Comparison of ENCODE assay signal across 1 cellular context in the genomic region with DNA sequence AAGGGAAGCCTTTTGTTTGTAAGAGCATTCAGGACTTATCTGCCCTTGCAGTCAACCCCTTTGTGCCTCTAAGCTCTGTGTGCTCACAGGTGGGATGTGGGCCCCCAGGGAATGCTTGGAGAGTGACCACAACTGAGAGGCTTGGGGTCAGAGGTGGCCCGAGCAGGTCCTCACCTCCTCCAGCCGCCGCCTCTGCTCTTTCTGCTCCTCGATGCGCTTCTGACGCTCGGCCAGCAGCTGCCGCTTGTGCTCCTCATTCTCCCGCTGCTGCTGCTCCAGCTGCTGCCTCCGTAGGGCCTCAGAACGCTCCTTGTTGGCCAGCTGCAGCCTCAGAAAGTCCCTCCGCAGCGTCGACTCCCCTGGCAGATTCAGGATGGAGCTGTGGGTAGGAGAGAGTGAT.
TF ChIP-seq lines count a peak whose summit lies in the region.

No MANE protein-coding gene starts in this region.

TF ChIP-seq in HepG2, 621 proteins besides CTCF, POLR2A, EP300 and RAD21 (continued from another document and continues in another):
- TF ChIP-seq, protein P1, sequence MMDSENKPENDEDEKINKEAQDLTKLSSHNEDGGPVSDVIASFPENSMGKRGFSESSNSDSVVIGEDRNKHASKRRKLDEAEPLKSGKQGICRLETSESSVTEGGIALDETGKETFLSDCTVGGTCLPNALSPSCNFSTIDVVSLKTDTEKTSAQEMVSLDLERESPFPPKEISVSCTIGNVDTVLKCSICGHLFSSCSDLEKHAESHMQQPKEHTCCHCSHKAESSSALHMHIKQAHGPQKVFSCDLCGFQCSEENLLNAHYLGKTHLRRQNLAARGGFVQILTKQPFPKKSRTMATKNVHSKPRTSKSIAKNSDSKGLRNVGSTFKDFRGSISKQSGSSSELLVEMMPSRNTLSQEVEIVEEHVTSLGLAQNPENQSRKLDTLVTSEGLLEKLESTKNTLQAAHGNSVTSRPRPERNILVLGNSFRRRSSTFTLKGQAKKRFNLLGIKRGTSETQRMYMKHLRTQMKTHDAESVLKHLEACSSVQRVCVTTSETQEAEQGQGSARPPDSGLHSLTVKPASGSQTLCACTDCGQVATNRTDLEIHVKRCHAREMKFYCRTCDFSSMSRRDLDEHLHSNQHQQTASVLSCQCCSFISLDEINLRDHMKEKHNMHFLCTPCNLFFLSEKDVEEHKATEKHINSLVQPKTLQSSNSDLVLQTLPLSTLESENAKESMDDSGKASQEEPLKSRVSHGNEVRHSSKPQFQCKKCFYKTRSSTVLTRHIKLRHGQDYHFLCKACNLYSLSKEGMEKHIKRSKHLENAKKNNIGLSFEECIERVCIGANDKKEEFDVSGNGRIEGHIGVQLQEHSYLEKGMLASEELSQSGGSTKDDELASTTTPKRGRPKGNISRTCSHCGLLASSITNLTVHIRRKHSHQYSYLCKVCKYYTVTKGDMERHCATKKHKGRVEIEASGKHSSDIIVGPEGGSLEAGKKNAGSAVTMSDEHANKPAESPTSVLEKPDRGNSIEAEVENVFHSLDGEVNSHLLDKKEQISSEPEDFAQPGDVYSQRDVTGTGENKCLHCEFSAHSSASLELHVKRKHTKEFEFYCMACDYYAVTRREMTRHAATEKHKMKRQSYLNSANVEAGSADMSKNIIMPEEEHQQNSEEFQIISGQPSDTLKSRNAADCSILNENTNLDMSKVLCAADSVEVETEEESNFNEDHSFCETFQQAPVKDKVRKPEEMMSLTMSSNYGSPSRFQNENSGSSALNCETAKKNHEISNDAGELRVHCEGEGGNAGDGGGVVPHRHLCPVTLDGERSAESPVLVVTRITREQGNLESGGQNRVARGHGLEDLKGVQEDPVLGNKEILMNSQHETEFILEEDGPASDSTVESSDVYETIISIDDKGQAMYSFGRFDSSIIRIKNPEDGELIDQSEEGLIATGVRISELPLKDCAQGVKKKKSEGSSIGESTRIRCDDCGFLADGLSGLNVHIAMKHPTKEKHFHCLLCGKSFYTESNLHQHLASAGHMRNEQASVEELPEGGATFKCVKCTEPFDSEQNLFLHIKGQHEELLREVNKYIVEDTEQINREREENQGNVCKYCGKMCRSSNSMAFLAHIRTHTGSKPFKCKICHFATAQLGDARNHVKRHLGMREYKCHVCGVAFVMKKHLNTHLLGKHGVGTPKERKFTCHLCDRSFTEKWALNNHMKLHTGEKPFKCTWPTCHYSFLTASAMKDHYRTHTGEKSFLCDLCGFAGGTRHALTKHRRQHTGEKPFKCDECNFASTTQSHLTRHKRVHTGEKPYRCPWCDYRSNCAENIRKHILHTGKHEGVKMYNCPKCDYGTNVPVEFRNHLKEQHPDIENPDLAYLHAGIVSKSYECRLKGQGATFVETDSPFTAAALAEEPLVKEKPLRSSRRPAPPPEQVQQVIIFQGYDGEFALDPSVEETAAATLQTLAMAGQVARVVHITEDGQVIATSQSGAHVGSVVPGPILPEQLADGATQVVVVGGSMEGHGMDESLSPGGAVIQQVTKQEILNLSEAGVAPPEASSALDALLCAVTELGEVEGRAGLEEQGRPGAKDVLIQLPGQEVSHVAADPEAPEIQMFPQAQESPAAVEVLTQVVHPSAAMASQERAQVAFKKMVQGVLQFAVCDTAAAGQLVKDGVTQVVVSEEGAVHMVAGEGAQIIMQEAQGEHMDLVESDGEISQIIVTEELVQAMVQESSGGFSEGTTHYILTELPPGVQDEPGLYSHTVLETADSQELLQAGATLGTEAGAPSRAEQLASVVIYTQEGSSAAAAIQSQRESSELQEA (CRISPR knock-in tag; IDR thresholded peaks at IDR 0.05; ENCODE audit: not compliant biosample characterization) = no peak
- TF ChIP-seq ZFP82 (CRISPR knock-in tag; IDR thresholded peaks at IDR 0.05; ENCODE audit: borderline replicate concordance) (no peak), ZNF543 (CRISPR knock-in tag; IDR thresholded peaks at IDR 0.05) (peak; percentile 78; the same call in 1 of the 2 replicates), ETV5 (CRISPR knock-in tag; IDR thresholded peaks at IDR 0.05; ENCODE audit: borderline replicate concordance) (0 out of 2 replicates have a peak, but pooled peaks have one; percentile 23), NR2F6 (IDR thresholded peaks at IDR 0.05) (peak; percentile 86), NR2F6 (CRISPR knock-in tag; IDR thresholded peaks at IDR 0.05) (peak; percentile 77), XRCC5 (optimal IDR thresholded peaks at IDR 0.05; ENCODE audit: low read length) (peak; percentile 68), ZNF556 (CRISPR knock-in tag; IDR thresholded peaks at IDR 0.05; ENCODE audit: borderline replicate concordance) (0 out of 2 replicates have a peak, but pooled peaks have one; percentile 42), FOXA1 (IDR thresholded peaks at IDR 0.05) (no peak), FOXA1 (CRISPR knock-in tag; IDR thresholded peaks at IDR 0.05) (peak; percentile 29; the same call in 1 of the 2 replicates), ZKSCAN5 (CRISPR knock-in tag; IDR thresholded peaks at IDR 0.05) (peak; percentile 90), FOXO1 (CRISPR knock-in tag; IDR thresholded peaks at IDR 0.05) (peak; percentile 53; the same call in 1 of the 2 replicates), TCF7L2 (IDR thresholded peaks at IDR 0.05; ENCODE audit: low read depth, low read length) (peak; percentile 21; the same call in 1 of the 2 replicates), ZNF878 (CRISPR knock-in tag; IDR thresholded peaks at IDR 0.05) (no peak), SOX6 (IDR thresholded peaks at IDR 0.05) (no peak), SOX6 (CRISPR knock-in tag; IDR thresholded peaks at IDR 0.05) (peak; percentile 79), HNF4A (CRISPR knock-in tag; IDR thresholded peaks at IDR 0.05) (no peak; the same call in 1 of the 2 replicates), NR2F1 (CRISPR knock-in tag; IDR thresholded peaks at IDR 0.05) (peak; percentile 32 to 53; a peak in 2 of 4 replicates), TRIM24 (CRISPR knock-in tag; IDR thresholded peaks at IDR 0.05) (no peak)
- TF ChIP-seq, protein P2, sequence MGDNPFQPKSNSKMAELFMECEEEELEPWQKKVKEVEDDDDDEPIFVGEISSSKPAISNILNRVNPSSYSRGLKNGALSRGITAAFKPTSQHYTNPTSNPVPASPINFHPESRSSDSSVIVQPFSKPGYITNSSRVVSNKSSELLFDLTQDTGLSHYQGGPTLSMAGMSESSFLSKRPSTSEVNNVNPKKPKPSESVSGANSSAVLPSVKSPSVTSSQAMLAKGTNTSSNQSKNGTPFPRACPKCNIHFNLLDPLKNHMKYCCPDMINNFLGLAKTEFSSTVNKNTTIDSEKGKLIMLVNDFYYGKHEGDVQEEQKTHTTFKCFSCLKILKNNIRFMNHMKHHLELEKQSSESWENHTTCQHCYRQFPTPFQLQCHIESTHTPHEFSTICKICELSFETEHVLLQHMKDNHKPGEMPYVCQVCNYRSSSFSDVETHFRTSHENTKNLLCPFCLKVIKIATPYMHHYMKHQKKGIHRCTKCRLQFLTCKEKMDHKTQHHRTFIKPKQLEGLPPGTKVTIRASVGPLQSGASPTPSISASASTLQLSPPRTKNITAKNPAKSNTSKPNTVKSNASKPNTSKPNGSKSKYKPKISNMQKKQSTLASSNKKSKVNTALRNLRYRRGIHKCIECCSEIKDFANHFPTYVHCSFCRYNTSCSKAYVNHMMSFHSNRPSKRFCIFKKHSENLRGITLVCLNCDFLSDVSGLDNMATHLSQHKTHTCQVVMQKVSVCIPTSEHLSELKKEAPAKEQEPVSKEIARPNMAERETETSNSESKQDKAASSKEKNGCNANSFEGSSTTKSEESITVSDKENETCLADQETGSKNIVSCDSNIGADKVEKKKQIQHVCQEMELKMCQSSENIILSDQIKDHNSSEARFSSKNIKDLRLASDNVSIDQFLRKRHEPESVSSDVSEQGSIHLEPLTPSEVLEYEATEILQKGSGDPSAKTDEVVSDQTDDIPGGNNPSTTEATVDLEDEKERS (CRISPR knock-in tag; IDR thresholded peaks at IDR 0.05) = 0 out of 2 replicates have a peak, but pooled peaks have one; percentile 32
- TF ChIP-seq, protein P3, sequence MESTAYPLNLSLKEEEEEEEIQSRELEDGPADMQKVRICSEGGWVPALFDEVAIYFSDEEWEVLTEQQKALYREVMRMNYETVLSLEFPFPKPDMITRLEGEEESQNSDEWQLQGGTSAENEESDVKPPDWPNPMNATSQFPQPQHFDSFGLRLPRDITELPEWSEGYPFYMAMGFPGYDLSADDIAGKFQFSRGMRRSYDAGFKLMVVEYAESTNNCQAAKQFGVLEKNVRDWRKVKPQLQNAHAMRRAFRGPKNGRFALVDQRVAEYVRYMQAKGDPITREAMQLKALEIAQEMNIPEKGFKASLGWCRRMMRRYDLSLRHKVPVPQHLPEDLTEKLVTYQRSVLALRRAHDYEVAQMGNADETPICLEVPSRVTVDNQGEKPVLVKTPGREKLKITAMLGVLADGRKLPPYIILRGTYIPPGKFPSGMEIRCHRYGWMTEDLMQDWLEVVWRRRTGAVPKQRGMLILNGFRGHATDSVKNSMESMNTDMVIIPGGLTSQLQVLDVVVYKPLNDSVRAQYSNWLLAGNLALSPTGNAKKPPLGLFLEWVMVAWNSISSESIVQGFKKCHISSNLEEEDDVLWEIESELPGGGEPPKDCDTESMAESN (CRISPR knock-in tag; conservative IDR thresholded peaks at IDR 0.05) = 0 out of 2 replicates have a peak, but pooled peaks have one; percentile 58
- TF ChIP-seq, protein P4, sequence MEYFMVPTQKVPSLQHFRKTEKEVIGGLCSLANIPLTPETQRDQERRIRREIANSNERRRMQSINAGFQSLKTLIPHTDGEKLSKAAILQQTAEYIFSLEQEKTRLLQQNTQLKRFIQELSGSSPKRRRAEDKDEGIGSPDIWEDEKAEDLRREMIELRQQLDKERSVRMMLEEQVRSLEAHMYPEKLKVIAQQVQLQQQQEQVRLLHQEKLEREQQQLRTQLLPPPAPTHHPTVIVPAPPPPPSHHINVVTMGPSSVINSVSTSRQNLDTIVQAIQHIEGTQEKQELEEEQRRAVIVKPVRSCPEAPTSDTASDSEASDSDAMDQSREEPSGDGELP (IDR thresholded peaks at IDR 0.05; ENCODE audit: borderline replicate concordance, low read depth) = peak; percentile 63; the same call in 1 of the 2 replicates
- TF ChIP-seq, protein P5, sequence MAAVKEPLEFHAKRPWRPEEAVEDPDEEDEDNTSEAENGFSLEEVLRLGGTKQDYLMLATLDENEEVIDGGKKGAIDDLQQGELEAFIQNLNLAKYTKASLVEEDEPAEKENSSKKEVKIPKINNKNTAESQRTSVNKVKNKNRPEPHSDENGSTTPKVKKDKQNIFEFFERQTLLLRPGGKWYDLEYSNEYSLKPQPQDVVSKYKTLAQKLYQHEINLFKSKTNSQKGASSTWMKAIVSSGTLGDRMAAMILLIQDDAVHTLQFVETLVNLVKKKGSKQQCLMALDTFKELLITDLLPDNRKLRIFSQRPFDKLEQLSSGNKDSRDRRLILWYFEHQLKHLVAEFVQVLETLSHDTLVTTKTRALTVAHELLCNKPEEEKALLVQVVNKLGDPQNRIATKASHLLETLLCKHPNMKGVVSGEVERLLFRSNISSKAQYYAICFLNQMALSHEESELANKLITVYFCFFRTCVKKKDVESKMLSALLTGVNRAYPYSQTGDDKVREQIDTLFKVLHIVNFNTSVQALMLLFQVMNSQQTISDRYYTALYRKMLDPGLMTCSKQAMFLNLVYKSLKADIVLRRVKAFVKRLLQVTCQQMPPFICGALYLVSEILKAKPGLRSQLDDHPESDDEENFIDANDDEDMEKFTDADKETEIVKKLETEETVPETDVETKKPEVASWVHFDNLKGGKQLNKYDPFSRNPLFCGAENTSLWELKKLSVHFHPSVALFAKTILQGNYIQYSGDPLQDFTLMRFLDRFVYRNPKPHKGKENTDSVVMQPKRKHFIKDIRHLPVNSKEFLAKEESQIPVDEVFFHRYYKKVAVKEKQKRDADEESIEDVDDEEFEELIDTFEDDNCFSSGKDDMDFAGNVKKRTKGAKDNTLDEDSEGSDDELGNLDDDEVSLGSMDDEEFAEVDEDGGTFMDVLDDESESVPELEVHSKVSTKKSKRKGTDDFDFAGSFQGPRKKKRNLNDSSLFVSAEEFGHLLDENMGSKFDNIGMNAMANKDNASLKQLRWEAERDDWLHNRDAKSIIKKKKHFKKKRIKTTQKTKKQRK (IDR thresholded peaks at IDR 0.05; ENCODE audit: low read length) = no peak
- TF ChIP-seq, protein P6, sequence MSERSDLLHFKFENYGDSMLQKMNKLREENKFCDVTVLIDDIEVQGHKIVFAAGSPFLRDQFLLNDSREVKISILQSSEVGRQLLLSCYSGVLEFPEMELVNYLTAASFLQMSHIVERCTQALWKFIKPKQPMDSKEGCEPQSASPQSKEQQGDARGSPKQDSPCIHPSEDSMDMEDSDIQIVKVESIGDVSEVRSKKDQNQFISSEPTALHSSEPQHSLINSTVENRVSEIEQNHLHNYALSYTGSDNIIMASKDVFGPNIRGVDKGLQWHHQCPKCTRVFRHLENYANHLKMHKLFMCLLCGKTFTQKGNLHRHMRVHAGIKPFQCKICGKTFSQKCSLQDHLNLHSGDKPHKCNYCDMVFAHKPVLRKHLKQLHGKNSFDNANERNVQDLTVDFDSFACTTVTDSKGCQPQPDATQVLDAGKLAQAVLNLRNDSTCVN (CRISPR knock-in tag; IDR thresholded peaks at IDR 0.05; ENCODE audit: borderline replicate concordance) = no peak
- TF ChIP-seq, protein P7, sequence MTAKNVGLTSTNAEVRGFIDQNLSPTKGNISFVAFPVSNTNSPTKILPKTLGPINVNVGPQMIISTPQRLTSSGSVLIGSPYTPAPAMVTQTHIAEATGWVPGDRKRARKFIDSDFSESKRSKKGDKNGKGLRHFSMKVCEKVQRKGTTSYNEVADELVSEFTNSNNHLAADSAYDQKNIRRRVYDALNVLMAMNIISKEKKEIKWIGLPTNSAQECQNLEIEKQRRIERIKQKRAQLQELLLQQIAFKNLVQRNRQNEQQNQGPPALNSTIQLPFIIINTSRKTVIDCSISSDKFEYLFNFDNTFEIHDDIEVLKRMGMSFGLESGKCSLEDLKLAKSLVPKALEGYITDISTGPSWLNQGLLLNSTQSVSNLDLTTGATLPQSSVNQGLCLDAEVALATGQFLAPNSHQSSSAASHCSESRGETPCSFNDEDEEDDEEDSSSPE (CRISPR knock-in tag; IDR thresholded peaks at IDR 0.05) = no peak
- TF ChIP-seq, protein P8, sequence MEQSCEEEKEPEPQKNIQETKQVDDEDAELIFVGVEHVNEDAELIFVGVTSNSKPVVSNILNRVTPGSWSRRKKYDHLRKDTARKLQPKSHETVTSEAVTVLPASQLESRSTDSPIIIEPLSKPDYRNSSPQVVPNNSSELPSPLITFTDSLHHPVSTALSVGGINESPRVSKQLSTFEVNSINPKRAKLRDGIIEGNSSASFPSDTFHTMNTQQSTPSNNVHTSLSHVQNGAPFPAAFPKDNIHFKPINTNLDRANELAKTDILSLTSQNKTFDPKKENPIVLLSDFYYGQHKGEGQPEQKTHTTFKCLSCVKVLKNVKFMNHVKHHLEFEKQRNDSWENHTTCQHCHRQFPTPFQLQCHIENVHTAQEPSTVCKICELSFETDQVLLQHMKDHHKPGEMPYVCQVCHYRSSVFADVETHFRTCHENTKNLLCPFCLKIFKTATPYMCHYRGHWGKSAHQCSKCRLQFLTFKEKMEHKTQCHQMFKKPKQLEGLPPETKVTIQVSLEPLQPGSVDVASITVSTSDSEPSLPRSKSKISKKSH (CRISPR knock-in tag; IDR thresholded peaks at IDR 0.05; ENCODE audit: borderline replicate concordance) = 0 out of 2 replicates have a peak, but pooled peaks have one; percentile 54
